ENCODE assay signal across 12 cellular contexts in genomic region chr18:55338955-55339662, GRCh38.
DNase-seq lines count a peak whose midpoint lies in the region; ATAC-seq and TF ChIP-seq lines count a peak whose summit lies in the region.
"Had no signal": no experiment of that assay in that cellular context is flagged by ENCODE, and none has a peak within 500 bp of the region (broad histone marks: within the 10 kb centered on the region; RNA-seq: fewer than 3 reads in every experiment).

No MANE protein-coding gene starts in this region.

- H3K4me2 ChIP-seq in fibroblast of lung (ENCODE audit: extremely low read depth, insufficient read depth, low read length), result peak overlapping the region; percentile 44

- H2AFZ ChIP-seq in fibroblast of lung (ENCODE audit: low read length), result no peak overlapping the region

- no peaks in the 10 kb centered on the region for H3K27me3 Mint-ChIP-seq in activated naive CD4-positive, alpha-beta T cell treated with anti-CD3 and anti-CD28 coated beads, Interleukin-2, amount 10 ng/mL, durations not matched to agents 7 days and 5 days

- DNase-seq in EH (ENCODE audit: low read depth) (peak; percentile 46), NCI-H446 (lab: John Stamatoyannopoulos, UW) (peak; percentile 29 to 46), fibroblast of lung (ENCODE audit: low read depth in 2 of 2) (peak; percentile 44 to 52), sciatic nerve (ENCODE audit: low spot score) (no peak), GM19238 (ENCODE audit: insufficient read length, low spot score) (no peak), NCI-H146 treated with DMSO at 0.1 percent for 48 hours (lab: John Stamatoyannopoulos, UW; ENCODE audit: unreplicated experiment) (no peak)
- no peak for DNase-seq in activated naive CD4-positive, alpha-beta T cell treated with anti-CD3 and anti-CD28 coated beads, Interleukin-2, amount 10 ng/mL, durations not matched to agents 7 days and 5 days
- DNase-seq: mucosa of descending colon, NCI-H187 treated with DMSO at 0.1 percent for 48 hours had no signal

- H3K36me3 ChIP-seq in fibroblast of lung (ENCODE audit: control insufficient read depth, insufficient read depth, low read length), result no peaks in the 10 kb centered on the region

- no peak overlapping the region for H3K4me3 Mint-ChIP-seq in activated naive CD4-positive, alpha-beta T cell treated with anti-CD3 and anti-CD28 coated beads, Interleukin-2, amount 10 ng/mL, durations not matched to agents 7 days and 5 days
- H3K4me3 Mint-ChIP-seq: activated T-helper 1 cell treated with anti-CD3 and anti-CD28 coated beads, Interleukin-12 subunit alpha, Interleukin-12 subunit beta, Interleukin-2, Interleukin-4 antibody, amounts not matched to agents 30 ng/mL and 10 ng/mL and 1 ng/mL, durations not matched to agents 14 hours and 24 hours and 36 hours; T-helper 1 cell treated with Interleukin-12 subunit alpha and Interleukin-12 subunit beta and Interleukin-4 antibody, amounts not matched to agents 30 μg/mL and 1 μg/mL, for 36 hours had no signal

- H3K27me3 ChIP-seq in fibroblast of lung (ENCODE audit: control insufficient read depth, insufficient read depth, low read length), result no peaks in the 10 kb centered on the region

- H3K79me2 ChIP-seq in fibroblast of lung (ENCODE audit: control insufficient read depth, insufficient read depth, low read length), result no peaks in the 10 kb centered on the region

- intact Hi-C loops in sciatic nerve (cut with DNase I), result no loop called here

- no peak overlapping the region for H3K27ac Mint-ChIP-seq in activated naive CD4-positive, alpha-beta T cell treated with anti-CD3 and anti-CD28 coated beads, Interleukin-2, amount 10 ng/mL, durations not matched to agents 7 days and 5 days
- H3K27ac Mint-ChIP-seq: activated T-helper 1 cell treated with anti-CD3 and anti-CD28 coated beads, Interleukin-12 subunit alpha, Interleukin-12 subunit beta, Interleukin-2, Interleukin-4 antibody, amounts not matched to agents 30 ng/mL and 10 ng/mL and 1 ng/mL, durations not matched to agents 14 hours and 24 hours and 36 hours; T-helper 1 cell treated with Interleukin-12 subunit alpha and Interleukin-12 subunit beta and Interleukin-4 antibody, amounts not matched to agents 30 μg/mL and 1 μg/mL, for 36 hours had no signal

- CTCF ChIA-PET in activated naive CD4-positive, alpha-beta T cell treated with anti-CD3 and anti-CD28 coated beads, Interleukin-2, amount 10 ng/mL, durations not matched to agents 7 days and 5 days (lab: Charles Lee), result no interaction called here

- no peaks in the 10 kb centered on the region for H3K36me3 Mint-ChIP-seq in activated naive CD4-positive, alpha-beta T cell treated with anti-CD3 and anti-CD28 coated beads, Interleukin-2, amount 10 ng/mL, durations not matched to agents 7 days and 5 days

- H3K9me3 Mint-ChIP-seq in activated naive CD4-positive, alpha-beta T cell treated with anti-CD3 and anti-CD28 coated beads, Interleukin-2, amount 10 ng/mL, durations not matched to agents 7 days and 5 days, result no peaks in the 10 kb centered on the region
- H3K9me3 Mint-ChIP-seq: activated T-helper 1 cell treated with anti-CD3 and anti-CD28 coated beads, Interleukin-12 subunit alpha, Interleukin-12 subunit beta, Interleukin-2, Interleukin-4 antibody, amounts not matched to agents 30 ng/mL and 10 ng/mL and 1 ng/mL, durations not matched to agents 14 hours and 24 hours and 36 hours; T-helper 1 cell treated with Interleukin-12 subunit alpha and Interleukin-12 subunit beta and Interleukin-4 antibody, amounts not matched to agents 30 μg/mL and 1 μg/mL, for 36 hours had no signal

- H3K9ac ChIP-seq in fibroblast of lung (ENCODE audit: insufficient read depth, low read length), result no peak overlapping the region

- no peaks in the 10 kb centered on the region for H3K4me1 Mint-ChIP-seq in activated naive CD4-positive, alpha-beta T cell treated with anti-CD3 and anti-CD28 coated beads, Interleukin-2, amount 10 ng/mL, durations not matched to agents 7 days and 5 days

- TF ChIP-seq CTCF in fibroblast of lung (conservative IDR thresholded peaks at IDR 0.05 in 1 of 2, IDR thresholded peaks at IDR 0.05 in 1 of 2; ENCODE audit: low read depth in 1 of 2, low read length in 2 of 2), result peak; percentile 23 to 27

- no peaks in the 10 kb centered on the region for H4K20me1 ChIP-seq in fibroblast of lung (ENCODE audit: control insufficient read depth, extremely low read depth, insufficient read depth, low read length)

- H3K9me3 ChIP-seq in fibroblast of lung (ENCODE audit: control insufficient read depth, insufficient read depth, low read depth, low read length), result no peaks in the 10 kb centered on the region
- H3K9me3 ChIP-seq: mucosa of descending colon had no signal

- H3K27ac ChIP-seq in fibroblast of lung (ENCODE audit: insufficient read depth, low read length), result peak overlapping the region; percentile 47

- H3K4me3 ChIP-seq in fibroblast of lung (replicated peaks in 1 of 4; ENCODE audit: control extremely low read depth in 1 of 4, insufficient read depth in 1 of 4, low read depth in 3 of 4, low read length in 4 of 4), result peak overlapping the region in 1 of 4 experiments; percentile 19
- H3K4me3 ChIP-seq: mucosa of descending colon had no signal

- peaks cover 3% of the 10 kb centered on the region for H3K4me1 ChIP-seq in fibroblast of lung (ENCODE audit: control insufficient read depth, extremely low read depth, insufficient read depth, low read length)

- peak; percentile 41 for ATAC-seq in sciatic nerve
- ATAC-seq in HG02938 (IDR thresholded peaks at IDR 0.05; ENCODE audit: unreplicated experiment), result no peak
- ATAC-seq: mucosa of descending colon had no signal

Comparison
In these comparisons a context has a peak if more than half of its experiments do, and no peak if none do; other contexts are left out.
1. DNase-seq: peak in EH (single experiment), NCI-H446 (2 of 2) and fibroblast of lung (2 of 2); none in sciatic nerve (single experiment), GM19238 (single experiment), activated naive CD4-positive, alpha-beta T cell treated with anti-CD3 and anti-CD28 coated beads, Interleukin-2, amount 10 ng/mL, durations not matched to agents 7 days and 5 days (single experiment) and NCI-H146 treated with DMSO at 0.1 percent for 48 hours (single experiment).